Comparison of ENCODE assay signal across 23 cellular contexts in the genomic region with DNA sequence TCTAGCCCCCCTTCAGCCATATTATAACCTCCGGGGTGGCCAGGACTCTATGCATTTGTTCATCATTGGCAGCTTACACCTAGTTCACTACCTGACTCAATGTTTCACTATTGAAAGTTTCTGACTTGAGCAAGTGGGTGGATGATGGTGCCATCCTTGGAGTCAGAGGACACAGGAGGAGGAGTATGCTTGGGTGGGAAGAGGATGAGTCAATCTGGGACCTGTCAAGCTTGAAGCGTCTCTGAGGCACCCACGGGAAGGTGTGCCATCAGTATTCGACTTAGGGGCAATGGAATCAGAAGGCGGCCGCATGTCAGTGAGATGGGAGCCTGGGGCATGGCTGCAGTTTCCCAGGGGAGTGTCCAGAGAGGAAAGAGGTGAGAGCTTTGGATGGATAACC.
"Had no signal": no experiment of that assay in that cellular context is flagged by ENCODE, and none has a peak within 500 bp of the region (broad histone marks: within the 10 kb centered on the region; RNA-seq: fewer than 3 reads in every experiment).

No MANE protein-coding gene starts in this region.

- ATAC-seq: activated naive CD8-positive, alpha-beta T cell treated with anti-CD3 and anti-CD28 coated beads, Interleukin-2, amount 50 U/mL, for 24 hours; body of pancreas; T-helper 17 cell had no signal

- DNase-seq: activated B cell treated with CpG ODN at 0.5 μM for 24 hours; activated CD4-positive, alpha-beta T cell treated with anti-CD3 and anti-CD28 coated beads, Interleukin-2, amount 50 U/mL, for 4 hours; activated CD8-positive, alpha-beta memory T cell treated with anti-CD3 and anti-CD28 coated beads for 24 hours; activated naive CD4-positive, alpha-beta T cell treated with Interleukin-2 at 50 U/mL for 16 hours; activated naive CD8-positive, alpha-beta T cell treated with anti-CD3 and anti-CD28 coated beads, Interleukin-2, amount 50 U/mL, for 24 hours; amniotic stem cell; body of pancreas; MG63; MV-4-11; NCI-H1092 treated with DMSO at 0.1 percent for 48 hours; NCI-H1417 treated with DMSO at 0.1 percent for 48 hours; NCI-H1694; NCI-H2029; NCI-H2107; NCI-H2171 treated with DMSO at 0.1 percent for 48 hours; NCI-H226; NCI-H526 treated with DMSO at 0.1 percent for 48 hours; NCI-H82; SIG-M5; T-helper 17 cell; T-helper 9 cell had no signal

- H3K27me3 ChIP-seq: ascending aorta, body of pancreas had no signal

- H3K9me3 ChIP-seq: body of pancreas, MG63 had no signal

- H3K27ac ChIP-seq: ascending aorta, body of pancreas had no signal

- H3K27ac Mint-ChIP-seq: activated B cell treated with CpG ODN at 0.5 μM for 24 hours; activated naive CD8-positive, alpha-beta T cell treated with anti-CD3 and anti-CD28 coated beads, Interleukin-2, amount 50 U/mL, for 24 hours had no signal

- H3K27me3 Mint-ChIP-seq: activated B cell treated with CpG ODN at 0.5 μM for 24 hours; activated naive CD8-positive, alpha-beta T cell treated with anti-CD3 and anti-CD28 coated beads, Interleukin-2, amount 50 U/mL, for 24 hours; T-helper 17 cell had no signal

- H3K36me3 Mint-ChIP-seq: activated naive CD4-positive, alpha-beta T cell treated with anti-CD3 and anti-CD28 coated beads, Interleukin-2, amount 50 U/mL, for 72 hours had no signal

- H3K4me3 Mint-ChIP-seq: activated B cell treated with CpG ODN at 0.5 μM for 24 hours; activated naive CD8-positive, alpha-beta T cell treated with anti-CD3 and anti-CD28 coated beads, Interleukin-2, amount 50 U/mL, for 24 hours; T-helper 17 cell had no signal

- H3K4me1 Mint-ChIP-seq: activated B cell treated with CpG ODN at 0.5 μM for 24 hours had no signal

- H3K4me3 ChIP-seq: ascending aorta, body of pancreas, MG63 had no signal

- H3K4me1 ChIP-seq: ascending aorta, body of pancreas had no signal

- H3K36me3 ChIP-seq: ascending aorta, MG63 had no signal
